8 cellular contexts compared by ENCODE assay signal in the genomic region with DNA sequence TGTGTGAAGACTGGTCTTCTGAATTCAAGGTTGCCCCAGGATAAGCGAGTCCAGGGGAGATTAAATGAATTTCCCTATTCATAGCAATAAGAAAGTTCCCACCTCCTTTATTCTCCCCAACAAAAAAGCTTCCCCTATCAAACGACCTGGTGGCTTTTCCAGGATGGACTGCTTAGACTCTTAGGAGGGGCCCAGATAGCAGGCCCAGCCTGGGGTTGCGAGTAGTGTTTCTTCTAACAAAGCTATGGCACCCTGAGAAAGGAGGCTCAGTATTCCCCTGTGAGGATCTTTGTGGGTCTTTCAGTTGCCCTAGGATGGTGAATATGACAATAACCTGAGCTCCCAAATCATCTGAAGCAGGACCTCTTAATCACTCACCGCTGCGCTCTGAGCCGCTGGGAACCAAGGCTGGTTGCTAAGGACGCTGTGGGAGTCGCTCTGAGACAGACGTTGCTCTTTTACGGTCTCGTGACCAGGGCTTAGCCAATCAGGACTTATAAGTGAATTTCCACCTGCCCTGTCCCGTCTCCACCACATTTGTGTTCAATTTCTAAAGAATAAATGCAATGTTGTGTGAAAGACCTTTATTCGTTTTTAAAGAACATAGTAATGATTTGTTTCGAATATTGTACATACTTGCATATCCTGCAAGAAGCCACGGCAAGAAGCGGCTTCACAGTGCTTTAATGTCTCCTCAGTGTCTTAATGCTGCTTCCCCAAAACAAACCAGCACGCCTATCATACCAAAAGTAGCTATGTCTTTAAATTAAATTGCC. TPM values are rescaled to one million over a fixed set of nuclear protein-coding genes. Genes with fewer than 3 reads are reported as not detected.
DNase-seq lines count a peak whose midpoint lies in the region; ATAC-seq and TF ChIP-seq lines count a peak whose summit lies in the region.

TSS of gene TMEM232 (minus strand) at position 423 of the 776 bp plus-strand sequence. CDS start 59,319 bp downstream, outside the sequence.

- peak within 1 kb of the TSS; percentile 49 for H3K9ac ChIP-seq in mesendoderm (ENCODE audit: low read length)

- no peak within 1 kb of the TSS for H3K23ac ChIP-seq in mesendoderm (ENCODE audit: low read length)

- peak within 1 kb of the TSS; percentile 4 for H3K4ac ChIP-seq in mesendoderm (ENCODE audit: low read depth, low read length)

- H3K27ac ChIP-seq in mesendoderm (ENCODE audit: low read depth, low read length): no peak within 1 kb of the TSS

- peak within 1 kb of the TSS; percentile 56 for H4K8ac ChIP-seq in mesendoderm (ENCODE audit: low read depth, low read length)

- no peaks in the 10 kb centered on the region for H3K27me3 Mint-ChIP-seq in endothelial cell (ENCODE audit: unreplicated experiment)

- H3K4me1 Mint-ChIP-seq in endothelial cell (ENCODE audit: unreplicated experiment): no peaks in the 10 kb centered on the region

- no peak within 1 kb of the TSS for H2BK5ac ChIP-seq in mesendoderm (ENCODE audit: low read length)

- no peaks in the 10 kb centered on the region for H3K27me3 ChIP-seq in mesendoderm (ENCODE audit: insufficient read depth, low read length, poor library complexity)

- no peak within 1 kb of the TSS for H2AK5ac ChIP-seq in mesendoderm (ENCODE audit: low read length)

- no peak within 1 kb of the TSS for H2BK120ac ChIP-seq in mesendoderm (ENCODE audit: low read depth, low read length)

- H4K5ac ChIP-seq in mesendoderm (ENCODE audit: low read length): no peak within 1 kb of the TSS

- no peaks in the 10 kb centered on the region for H3K79me2 ChIP-seq in mesendoderm (ENCODE audit: control insufficient read depth, insufficient read depth, low read length)

- WGBS in mesendoderm (ENCODE audit: extremely low coverage, insufficient coverage, low lambda C conversion rate): no CpG with 5 or more reads among the region's 17 CpGs

- TF ChIP-seq CTCF in endothelial cell (IDR thresholded peaks at IDR 0.05; ENCODE audit: unreplicated experiment) (no peak), GM13977 (IDR thresholded peaks at IDR 0.05; ENCODE audit: extremely low read depth, insufficient read depth, missing control alignments) (no peak)

- H3K18ac ChIP-seq in mesendoderm (ENCODE audit: low read length): peak within 1 kb of the TSS; percentile 60

- peak within 1 kb of the TSS; percentile 46 for H3K4me2 ChIP-seq in mesendoderm (ENCODE audit: low read length)

- H2BK15ac ChIP-seq in mesendoderm (replicated peaks; ENCODE audit: low read depth): no peak within 1 kb of the TSS

- H3K56ac ChIP-seq in mesendoderm (ENCODE audit: low read length): peak within 1 kb of the TSS; percentile 65

- in situ Hi-C loops in GM13977 (cut with MboI; ENCODE audit: low pct_unique_long_range_greater_than_20kb, low sequenced_read_pairs, unreplicated experiment): loop anchor here (25.0 kb wide), 1 partner anchor 536 kb away; no protein-coding TSS in a partner anchor

- H3K27ac Mint-ChIP-seq in endothelial cell (ENCODE audit: unreplicated experiment): peak within 1 kb of the TSS; percentile 67

- peak within 1 kb of the TSS; percentile 90 for H3K4me3 Mint-ChIP-seq in endothelial cell (ENCODE audit: unreplicated experiment)

- no peaks in the 10 kb centered on the region for H3K4me1 ChIP-seq in mesendoderm (ENCODE audit: control insufficient read depth, low read depth, low read length)

- no peaks in the 10 kb centered on the region for H3K9me3 Mint-ChIP-seq in endothelial cell (ENCODE audit: unreplicated experiment)

- peak within 1 kb of the TSS; percentile 3 for H3K4me3 ChIP-seq in mesendoderm (ENCODE audit: low read length)

- no peaks in the 10 kb centered on the region for H3K36me3 Mint-ChIP-seq in endothelial cell (ENCODE audit: low read depth, unreplicated experiment)

- DNase-seq in NCI-H69 (lab: John Stamatoyannopoulos, UW) (peak; percentile 94), endothelial cell (ENCODE audit: low spot score) (peak; percentile 73), mesendoderm (peak; percentile 92), GM13977 (ENCODE audit: low spot score) (no peak)
- peak; percentile 75 for DNase-seq in activated CD8-positive, alpha-beta memory T cell treated with anti-CD3 and anti-CD28 coated beads, Interleukin-2, amount 50 U/mL, for 48 hours
- peak; percentile 56 for DNase-seq in stimulated activated CD8-positive, alpha-beta memory T cell treated with anti-CD3 and anti-CD28 coated beads, Interleukin-12 subunit alpha, Interleukin-12 subunit beta, amount 100 ng/mL, for 1 hour (ENCODE audit: low read depth)

- H3K79me1 ChIP-seq in mesendoderm (ENCODE audit: low read length): no peaks in the 10 kb centered on the region

- peak; percentile 100 for ATAC-seq in GM18868 (IDR thresholded peaks at IDR 0.05; ENCODE audit: unreplicated experiment)
- ATAC-seq in HG03108 (IDR thresholded peaks at IDR 0.05; ENCODE audit: unreplicated experiment): peak; percentile 96

- H3K36me3 ChIP-seq in mesendoderm (ENCODE audit: control insufficient read depth, insufficient read depth, low read length): no peaks in the 10 kb centered on the region

RNA-seq across cellular contexts. Expression of gene TMEM232, which starts in this region (rescaled TPM):
- total RNA-seq in endothelial cell (ENCODE audit: unreplicated experiment): 3.1 TPM
- 1.1 TPM for polyA plus RNA-seq in mesendoderm (2013, experiment 1 of 2)
- 1.3 TPM for polyA plus RNA-seq in mesendoderm (2013, experiment 2 of 2)
